Comparison of ENCODE assay signal across 8 cellular contexts in genomic region chr14:23301288-23301968, GRCh38. TPM values are rescaled to one million over a fixed set of nuclear protein-coding genes. Genes with fewer than 3 reads are reported as not detected.
DNase-seq lines count a peak whose midpoint lies in the region; ATAC-seq and TF ChIP-seq lines count a peak whose summit lies in the region.

No MANE protein-coding gene starts in this region.

- H3K27me3 Mint-ChIP-seq in WTC11 (ENCODE audit: low read depth), result peaks cover 63% of the 10 kb centered on the region

- H3K4me3 ChIP-seq in AG09309 (ENCODE audit: control insufficient read depth, low read depth, low read length) (peak overlapping the region; percentile 77), cardiac fibroblast (replicated peaks in 1 of 2; ENCODE audit: low read depth in 2 of 2, low read length in 2 of 2) (peak overlapping the region; percentile 55 to 69)

- peak; percentile 82 for ATAC-seq in GM18909 (IDR thresholded peaks at IDR 0.05; ENCODE audit: poor library complexity, unreplicated experiment)
- peak; percentile 78 for ATAC-seq in HG03159 (IDR thresholded peaks at IDR 0.05; ENCODE audit: unreplicated experiment)
- ATAC-seq in WTC11, result peak; percentile 83

- H3K27ac Mint-ChIP-seq in WTC11, result peak overlapping the region; percentile 91

- CTCF ChIA-PET in WTC11 (lab: Charles Lee), result interaction anchor here (0.6 to 3.7 kb wide), 18 partner anchors 9 to 233 kb away, joined by 3 to 27 read pairs (median 6); partner anchors contain the start of genes CEBPE, CMTM5, HOMEZ and PABPN1

- DNase-seq in AG09309 (ENCODE audit: low read depth), result peak; percentile 90
- DNase-seq in NCI-H2196 treated with DMSO at 0.1 percent for 48 hours (lab: John Stamatoyannopoulos, UW; ENCODE audit: unreplicated experiment), result peak; percentile 99
- peak; percentile 98 for DNase-seq in WTC11 (ENCODE audit: low spot score)
- DNase-seq in cardiac fibroblast (ENCODE audit: low read depth in 2 of 2), result peak; percentile 98 to 99
- DNase-seq in islet precursor cell, result peak; percentile 99
- DNase-seq in stimulated activated CD4-positive, alpha-beta T cell treated with anti-CD3 and anti-CD28 coated beads, Interleukin-12 subunit alpha, Interleukin-12 subunit beta, amount 100 ng/mL, for 4 hours, result peak; percentile 96

- H3K9me3 Mint-ChIP-seq in WTC11, result no peaks in the 10 kb centered on the region

- peaks cover 5% of the 10 kb centered on the region for H3K36me3 Mint-ChIP-seq in WTC11

- H3K4me3 Mint-ChIP-seq in WTC11, result peak overlapping the region; percentile 85

- peaks cover 10% of the 10 kb centered on the region for H3K4me1 Mint-ChIP-seq in WTC11

- POLR2A ChIA-PET in WTC11 (lab: Charles Lee), result interaction anchor here (1.2 to 2.7 kb wide), 3 partner anchors 15 to 206 kb away, joined by 4 to 18 read pairs (median 8); partner anchors contain the start of genes ACIN1, C14orf119, HOMEZ and PABPN1

- TF ChIP-seq CTCF in AG09309 (IDR thresholded peaks at IDR 0.05; ENCODE audit: control insufficient read depth, insufficient read depth, low read depth, low read length, missing control alignments) (peak; percentile 63), WTC11 (IDR thresholded peaks at IDR 0.05) (peak; percentile 60; the same call in 1 of the 2 replicates), cardiac fibroblast (IDR thresholded peaks at IDR 0.05; ENCODE audit: low read depth, low read length) (peak; percentile 59)

TF ChIP-seq in WTC11, 78 proteins besides CTCF, POLR2A, EP300 and RAD21 (continues in another document):
- no peak for TF ChIP-seq JAZF1 (CRISPR knock-in tag; IDR thresholded peaks at IDR 0.05)
- no peak for TF ChIP-seq ZNF416 (CRISPR knock-in tag; IDR thresholded peaks at IDR 0.05)
- no peak for TF ChIP-seq ZNF121 (CRISPR knock-in tag; IDR thresholded peaks at IDR 0.05)
- TF ChIP-seq ATF3 (CRISPR knock-in tag; conservative IDR thresholded peaks at IDR 0.05), result no peak
- TF ChIP-seq HMGA2 (CRISPR knock-in tag; IDR thresholded peaks at IDR 0.05), result no peak
- TF ChIP-seq NR2C2 (CRISPR knock-in tag; IDR thresholded peaks at IDR 0.05), result no peak
- peak; percentile 84 for TF ChIP-seq GABPB1 (CRISPR knock-in tag; IDR thresholded peaks at IDR 0.05)
- TF ChIP-seq AR (CRISPR knock-in tag; IDR thresholded peaks at IDR 0.05), result no peak
- TF ChIP-seq ZNF317 (CRISPR knock-in tag; IDR thresholded peaks at IDR 0.05; ENCODE audit: borderline replicate concordance, low read depth), result no peak
- TF ChIP-seq ZNF512 (CRISPR knock-in tag; IDR thresholded peaks at IDR 0.05; ENCODE audit: borderline replicate concordance), result no peak
- no peak for TF ChIP-seq NR1H2 (CRISPR knock-in tag; IDR thresholded peaks at IDR 0.05)
- no peak for TF ChIP-seq CDX4 (CRISPR knock-in tag; IDR thresholded peaks at IDR 0.05; ENCODE audit: borderline replicate concordance)
- no peak for TF ChIP-seq GTF2I (CRISPR knock-in tag; conservative IDR thresholded peaks at IDR 0.05)
- TF ChIP-seq FOXK1 (CRISPR knock-in tag; IDR thresholded peaks at IDR 0.05), result peak; percentile 90
- peak; percentile 85 for TF ChIP-seq E2F5 (CRISPR knock-in tag; IDR thresholded peaks at IDR 0.05)
- no peak for TF ChIP-seq ATF1 (CRISPR knock-in tag; IDR thresholded peaks at IDR 0.05)
- no peak for TF ChIP-seq SOX15 (CRISPR knock-in tag; IDR thresholded peaks at IDR 0.05)
- TF ChIP-seq HMGXB4 (CRISPR knock-in tag; IDR thresholded peaks at IDR 0.05), result peak; percentile 87
- TF ChIP-seq ZNF396 (CRISPR knock-in tag; IDR thresholded peaks at IDR 0.05; ENCODE audit: borderline replicate concordance), result no peak
- TF ChIP-seq ZSCAN18 (CRISPR knock-in tag; IDR thresholded peaks at IDR 0.05), result no peak
- TF ChIP-seq RORB (CRISPR knock-in tag; IDR thresholded peaks at IDR 0.05), result no peak

RNA-seq across cellular contexts. Expression of gene PPP1R3E, which starts 1.2 kb away (rescaled TPM):
- 4.1 to 7.4 TPM (median 5.9 TPM) in 3 replicates for total RNA-seq in WTC11 (2021)

RNA-seq across cellular contexts. Expression of gene BCL2L2, which starts 5.2 kb away (rescaled TPM):
- total RNA-seq in WTC11 (2021), result 15.5 to 18.2 TPM (median 16.9 TPM) in 3 replicates

RNA-seq across cellular contexts. Expression of gene HOMEZ, which starts 15.5 kb away (rescaled TPM):
- total RNA-seq in WTC11 (2021), result 9.4 to 10.7 TPM (median 10.1 TPM) in 3 replicates

RNA-seq across cellular contexts. Expression of gene PABPN1, which starts 19.8 kb away (rescaled TPM):
- total RNA-seq in WTC11 (2021), result 290 to 321 TPM (median 295 TPM) in 3 replicates

RNA-seq across cellular contexts. Expression of gene SLC22A17, which starts 51.3 kb away (rescaled TPM):
- 42.3 to 52.4 TPM (median 51.4 TPM) in 3 replicates for total RNA-seq in WTC11 (2021)

Comparison
In these comparisons a context has a peak if more than half of its experiments do, and no peak if none do; other contexts are left out.
1. Peak in every context shown above with its lines: DNase-seq, ATAC-seq and H3K4me3 ChIP-seq.